ENCODE assay signal across 16 cellular contexts in the genomic region with DNA sequence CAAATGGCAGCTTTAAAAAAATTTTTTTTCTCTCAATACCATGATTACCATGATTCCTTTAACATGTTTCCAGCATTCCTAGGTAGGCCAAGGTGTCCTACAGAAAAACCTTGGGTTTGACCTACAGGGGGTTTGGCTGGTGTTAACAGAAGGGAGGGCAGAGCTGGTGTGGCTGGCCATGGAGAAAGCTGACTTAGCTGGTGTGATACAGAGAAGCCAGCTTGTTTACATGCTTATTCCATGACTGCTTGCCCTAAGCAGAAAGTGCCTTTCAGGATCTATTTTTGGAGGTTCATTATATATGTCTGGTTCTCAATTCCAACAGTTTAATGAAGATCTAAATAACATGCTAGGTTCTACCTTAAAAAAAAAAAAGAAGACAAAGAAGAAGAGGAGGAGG.
DNase-seq lines count a peak whose midpoint lies in the region; ATAC-seq and TF ChIP-seq lines count a peak whose summit lies in the region.
"Had no signal": no experiment of that assay in that cellular context is flagged by ENCODE, and none has a peak within 500 bp of the region (broad histone marks: within the 10 kb centered on the region; RNA-seq: fewer than 3 reads in every experiment).

No MANE protein-coding gene starts in this region.

- peak overlapping the region; percentile 11 for H3K27ac Mint-ChIP-seq in WTC11
- peak overlapping the region in 2 of 3 experiments; percentile 19 to 48 for H3K27ac Mint-ChIP-seq in nephron
- no peak overlapping the region for H3K27ac Mint-ChIP-seq in activated CD8-positive, alpha-beta memory T cell treated with anti-CD3 and anti-CD28 coated beads, Interleukin-2, amount 10 ng/mL, durations not matched to agents 7 days and 5 days

- H3K4me1 ChIP-seq in left ventricle myocardium inferior: peaks cover 12% of the 10 kb centered on the region
- H3K4me1 ChIP-seq: SJSA1 had no signal

- no peaks in the 10 kb centered on the region for H3K9me3 Mint-ChIP-seq in WTC11
- peaks cover 2% of the 10 kb centered on the region for H3K9me3 Mint-ChIP-seq in nephron
- no peaks in the 10 kb centered on the region for H3K9me3 Mint-ChIP-seq in activated CD8-positive, alpha-beta memory T cell treated with anti-CD3 and anti-CD28 coated beads, Interleukin-2, amount 10 ng/mL, durations not matched to agents 7 days and 5 days (ENCODE audit: low read depth)
- H3K9me3 Mint-ChIP-seq: CD8-positive, alpha-beta memory T cell had no signal

- TF ChIP-seq CTCF in left ventricle myocardium inferior (IDR thresholded peaks at IDR 0.05; ENCODE audit: borderline replicate concordance) (no peak), WTC11 (IDR thresholded peaks at IDR 0.05) (no peak), nephron (IDR thresholded peaks at IDR 0.05; ENCODE audit: unreplicated experiment in 3 of 3) (no peak)

- H3K4me3 Mint-ChIP-seq in WTC11: no peak overlapping the region
- no peak overlapping the region for H3K4me3 Mint-ChIP-seq in nephron
- H3K4me3 Mint-ChIP-seq in activated CD8-positive, alpha-beta memory T cell treated with anti-CD3 and anti-CD28 coated beads, Interleukin-2, amount 10 ng/mL, durations not matched to agents 7 days and 5 days: no peak overlapping the region
- H3K4me3 Mint-ChIP-seq: CD8-positive, alpha-beta memory T cell had no signal

- intact Hi-C loops in left ventricle myocardium superior (cut with micrococcal nuclease): no loop called here
- intact Hi-C loops in left ventricle myocardium inferior (cut with micrococcal nuclease): no loop called here

- no peak overlapping the region for H3K4me3 ChIP-seq in left ventricle myocardium inferior
- H3K4me3 ChIP-seq: BLaER1, SJSA1 had no signal

- H3K27me3 Mint-ChIP-seq in WTC11 (ENCODE audit: low read depth) (no peaks in the 10 kb centered on the region), nephron (ENCODE audit: low read depth) (no peaks in the 10 kb centered on the region)
- H3K27me3 Mint-ChIP-seq in activated CD8-positive, alpha-beta memory T cell treated with anti-CD3 and anti-CD28 coated beads, Interleukin-2, amount 10 ng/mL, durations not matched to agents 7 days and 5 days: no peaks in the 10 kb centered on the region
- H3K27me3 Mint-ChIP-seq: CD8-positive, alpha-beta memory T cell had no signal

- DNase-seq in left ventricle myocardium superior: no peak
- no peak for DNase-seq in left ventricle myocardium inferior
- no peak for DNase-seq in WTC11 (ENCODE audit: low spot score)
- DNase-seq in activated CD8-positive, alpha-beta memory T cell treated with anti-CD3 and anti-CD28 coated beads, Interleukin-2, amount 50 U/mL, for 4 hours: no peak
- no peak for DNase-seq in activated CD8-positive, alpha-beta memory T cell treated with anti-CD3 and anti-CD28 coated beads, Interleukin-2, amount 10 ng/mL, durations not matched to agents 7 days and 5 days
- DNase-seq: CD8-positive, alpha-beta memory T cell; KBM-7; NCI-H1694 treated with DMSO at 0.1 percent for 48 hours; NCI-H510A; NK-92 treated with Interleukin-12 subunit alpha and Interleukin-12 subunit beta, amount 100 ng/mL, for 24 hours; RPMI8226 had no signal

- no peaks in the 10 kb centered on the region for H3K9me3 ChIP-seq in left ventricle myocardium inferior (replicated peaks)
- H3K9me3 ChIP-seq: SJSA1 had no signal

- H3K4me1 Mint-ChIP-seq in WTC11 (no peaks in the 10 kb centered on the region), nephron (peaks cover 12% of the 10 kb centered on the region)
- H3K4me1 Mint-ChIP-seq in activated CD8-positive, alpha-beta memory T cell treated with anti-CD3 and anti-CD28 coated beads, Interleukin-2, amount 10 ng/mL, durations not matched to agents 7 days and 5 days: no peaks in the 10 kb centered on the region

- POLR2A ChIA-PET in WTC11 (lab: Charles Lee): no interaction called here

- H3K36me3 ChIP-seq in left ventricle myocardium inferior: peaks cover 33% of the 10 kb centered on the region

- H3K36me3 Mint-ChIP-seq in WTC11: peaks cover 7% of the 10 kb centered on the region
- peaks cover 57% of the 10 kb centered on the region for H3K36me3 Mint-ChIP-seq in nephron (ENCODE audit: low read depth)
- H3K36me3 Mint-ChIP-seq in activated CD8-positive, alpha-beta memory T cell treated with anti-CD3 and anti-CD28 coated beads, Interleukin-2, amount 10 ng/mL, durations not matched to agents 7 days and 5 days: peaks cover 38% of the 10 kb centered on the region

- peak; percentile 56 for ATAC-seq in left ventricle myocardium superior
- no peak for ATAC-seq in WTC11
- ATAC-seq in GM21723 (IDR thresholded peaks at IDR 0.05; ENCODE audit: unreplicated experiment): no peak
- no peak for ATAC-seq in activated CD8-positive, alpha-beta memory T cell treated with anti-CD3 and anti-CD28 coated beads, Interleukin-2, amount 10 ng/mL, durations not matched to agents 7 days and 5 days

- H3K27me3 ChIP-seq in left ventricle myocardium inferior (ENCODE audit: low read depth): no peaks in the 10 kb centered on the region
- H3K27me3 ChIP-seq: BLaER1, SJSA1 had no signal

- H3K27ac ChIP-seq in left ventricle myocardium inferior (replicated peaks): no peak overlapping the region
- H3K27ac ChIP-seq: BLaER1, HL-60, SJSA1 had no signal

- CTCF ChIA-PET in WTC11 (lab: Charles Lee): interaction anchor here (0.8 kb wide), 1 partner anchor 11 kb away, joined by 3 read pairs; no protein-coding TSS in a partner anchor
- CTCF ChIA-PET in activated CD8-positive, alpha-beta memory T cell treated with anti-CD3 and anti-CD28 coated beads, Interleukin-2, amount 10 ng/mL, durations not matched to agents 7 days and 5 days (lab: Charles Lee): interaction anchor here (0.7 kb wide), 1 partner anchor 47 kb away, joined by 3 read pairs; no protein-coding TSS in a partner anchor

TF ChIP-seq in WTC11, 78 proteins besides CTCF, POLR2A, EP300 and RAD21 (continues in another document):
- TF ChIP-seq NR2C2 (CRISPR knock-in tag; IDR thresholded peaks at IDR 0.05) (no peak), ZNF232 (CRISPR knock-in tag; IDR thresholded peaks at IDR 0.05) (no peak), FOXK1 (CRISPR knock-in tag; IDR thresholded peaks at IDR 0.05) (no peak), NFATC4 (CRISPR knock-in tag; IDR thresholded peaks at IDR 0.05) (no peak), SOX15 (CRISPR knock-in tag; IDR thresholded peaks at IDR 0.05) (no peak), ZNF423 (CRISPR knock-in tag; IDR thresholded peaks at IDR 0.05) (no peak), ZNF138 (CRISPR knock-in tag; conservative IDR thresholded peaks at IDR 0.05) (no peak), SP1 (CRISPR knock-in tag; conservative IDR thresholded peaks at IDR 0.05) (no peak), RELA (CRISPR knock-in tag; IDR thresholded peaks at IDR 0.05; ENCODE audit: borderline replicate concordance) (no peak), ZNF671 (CRISPR knock-in tag; IDR thresholded peaks at IDR 0.05) (no peak), FOXP1 (CRISPR knock-in tag; IDR thresholded peaks at IDR 0.05; ENCODE audit: borderline replicate concordance) (no peak), TEAD4 (CRISPR knock-in tag; IDR thresholded peaks at IDR 0.05) (no peak)
- TF ChIP-seq, protein P1, sequence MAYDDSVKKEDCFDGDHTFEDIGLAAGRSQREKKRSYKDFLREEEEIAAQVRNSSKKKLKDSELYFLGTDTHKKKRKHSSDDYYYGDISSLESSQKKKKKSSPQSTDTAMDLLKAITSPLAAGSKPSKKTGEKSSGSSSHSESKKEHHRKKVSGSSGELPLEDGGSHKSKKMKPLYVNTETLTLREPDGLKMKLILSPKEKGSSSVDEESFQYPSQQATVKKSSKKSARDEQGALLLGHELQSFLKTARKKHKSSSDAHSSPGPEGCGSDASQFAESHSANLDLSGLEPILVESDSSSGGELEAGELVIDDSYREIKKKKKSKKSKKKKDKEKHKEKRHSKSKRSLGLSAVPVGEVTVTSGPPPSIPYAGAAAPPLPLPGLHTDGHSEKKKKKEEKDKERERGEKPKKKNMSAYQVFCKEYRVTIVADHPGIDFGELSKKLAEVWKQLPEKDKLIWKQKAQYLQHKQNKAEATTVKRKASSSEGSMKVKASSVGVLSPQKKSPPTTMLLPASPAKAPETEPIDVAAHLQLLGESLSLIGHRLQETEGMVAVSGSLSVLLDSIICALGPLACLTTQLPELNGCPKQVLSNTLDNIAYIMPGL (CRISPR knock-in tag; IDR thresholded peaks at IDR 0.05): no peak
- TF ChIP-seq, protein P2, sequence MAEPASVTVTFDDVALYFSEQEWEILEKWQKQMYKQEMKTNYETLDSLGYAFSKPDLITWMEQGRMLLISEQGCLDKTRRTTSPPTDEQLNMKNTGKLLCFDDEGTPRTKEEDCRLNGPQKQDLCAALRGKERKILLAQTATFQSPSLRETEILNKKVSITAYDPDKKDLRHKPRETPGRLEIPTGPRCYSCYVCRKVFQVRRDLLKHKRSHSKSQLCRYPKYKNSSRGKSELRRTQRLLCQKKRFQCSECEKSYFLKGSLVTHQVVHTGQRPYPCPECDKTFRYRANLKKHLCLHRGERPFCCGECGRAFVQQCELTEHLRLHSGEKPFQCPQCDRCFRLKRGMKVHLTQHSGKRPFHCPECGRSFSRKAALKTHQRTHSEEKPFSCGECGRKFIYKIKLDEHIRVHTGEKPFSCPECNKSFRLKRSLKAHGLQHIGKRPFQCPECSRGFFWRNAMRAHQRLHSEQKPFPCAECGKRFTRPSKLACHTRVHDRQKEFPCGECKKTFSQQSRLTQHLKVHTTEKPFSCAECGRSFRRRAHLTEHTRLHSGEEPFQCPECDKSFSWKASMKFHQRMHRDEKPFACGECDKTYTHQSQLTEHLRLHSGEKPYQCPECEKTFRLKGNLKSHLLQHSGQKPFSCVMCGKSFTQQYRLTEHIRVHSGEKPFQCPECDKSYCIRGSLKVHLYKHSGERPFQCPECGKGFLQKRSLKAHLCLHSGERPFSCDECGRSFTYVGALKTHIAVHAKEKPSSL (CRISPR knock-in tag; conservative IDR thresholded peaks at IDR 0.05): no peak
- TF ChIP-seq, protein P3, sequence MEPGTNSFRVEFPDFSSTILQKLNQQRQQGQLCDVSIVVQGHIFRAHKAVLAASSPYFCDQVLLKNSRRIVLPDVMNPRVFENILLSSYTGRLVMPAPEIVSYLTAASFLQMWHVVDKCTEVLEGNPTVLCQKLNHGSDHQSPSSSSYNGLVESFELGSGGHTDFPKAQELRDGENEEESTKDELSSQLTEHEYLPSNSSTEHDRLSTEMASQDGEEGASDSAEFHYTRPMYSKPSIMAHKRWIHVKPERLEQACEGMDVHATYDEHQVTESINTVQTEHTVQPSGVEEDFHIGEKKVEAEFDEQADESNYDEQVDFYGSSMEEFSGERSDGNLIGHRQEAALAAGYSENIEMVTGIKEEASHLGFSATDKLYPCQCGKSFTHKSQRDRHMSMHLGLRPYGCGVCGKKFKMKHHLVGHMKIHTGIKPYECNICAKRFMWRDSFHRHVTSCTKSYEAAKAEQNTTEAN (CRISPR knock-in tag; IDR thresholded peaks at IDR 0.05): no peak
- TF ChIP-seq, protein P4, sequence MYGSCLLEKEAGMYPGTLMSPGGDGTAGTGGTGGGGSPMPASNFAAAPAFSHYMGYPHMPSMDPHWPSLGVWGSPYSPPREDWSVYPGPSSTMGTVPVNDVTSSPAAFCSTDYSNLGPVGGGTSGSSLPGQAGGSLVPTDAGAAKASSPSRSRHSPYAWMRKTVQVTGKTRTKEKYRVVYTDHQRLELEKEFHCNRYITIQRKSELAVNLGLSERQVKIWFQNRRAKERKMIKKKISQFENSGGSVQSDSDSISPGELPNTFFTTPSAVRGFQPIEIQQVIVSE (CRISPR knock-in tag; IDR thresholded peaks at IDR 0.05; ENCODE audit: borderline replicate concordance): no peak
